ENCODE assay signal across 8 cellular contexts in genomic region chr11:34439521-34440258, GRCh38. TPM values are rescaled to one million over a fixed set of nuclear protein-coding genes. Genes with fewer than 3 reads are reported as not detected.
A peak's percentile ranks its signal among the peaks of the same experiment; 100 is the strongest.
DNase-seq lines count a peak whose midpoint lies in the region; TF ChIP-seq lines count a peak whose summit lies in the region.

No MANE protein-coding gene starts in this region.

- peak overlapping the region; percentile 94 for H3K4me3 Mint-ChIP-seq in endothelial cell (ENCODE audit: unreplicated experiment)
- peak overlapping the region; percentile 96 for H3K4me3 Mint-ChIP-seq in progenitor cell of endocrine pancreas (ENCODE audit: low read depth)

- no peak for TF ChIP-seq CTCF in endothelial cell (IDR thresholded peaks at IDR 0.05; ENCODE audit: unreplicated experiment)
- TF ChIP-seq CTCF in progenitor cell of endocrine pancreas (IDR thresholded peaks at IDR 0.05; ENCODE audit: unreplicated experiment): no peak

- H3K27ac Mint-ChIP-seq in endothelial cell (ENCODE audit: unreplicated experiment) (no peak overlapping the region), progenitor cell of endocrine pancreas (peak overlapping the region; percentile 97)

- peak overlapping the region; percentile 66 for H3K4me3 ChIP-seq in GM08714 (ENCODE audit: low read length)

- peaks cover 12% of the 10 kb centered on the region for H3K4me1 Mint-ChIP-seq in endothelial cell (ENCODE audit: unreplicated experiment)
- peaks cover 13% of the 10 kb centered on the region for H3K4me1 Mint-ChIP-seq in progenitor cell of endocrine pancreas (ENCODE audit: low read depth)

- H3K36me3 Mint-ChIP-seq in endothelial cell (ENCODE audit: low read depth, unreplicated experiment) (peaks cover 8% of the 10 kb centered on the region), progenitor cell of endocrine pancreas (ENCODE audit: insufficient read depth) (peaks cover 9% of the 10 kb centered on the region)

- H3K9me3 Mint-ChIP-seq in endothelial cell (ENCODE audit: unreplicated experiment): no peaks in the 10 kb centered on the region
- H3K9me3 Mint-ChIP-seq in progenitor cell of endocrine pancreas (ENCODE audit: low read depth): no peaks in the 10 kb centered on the region

- H3K27me3 Mint-ChIP-seq in endothelial cell (ENCODE audit: unreplicated experiment): peaks cover 1% of the 10 kb centered on the region
- no peaks in the 10 kb centered on the region for H3K27me3 Mint-ChIP-seq in progenitor cell of endocrine pancreas

- peak; percentile 39 for DNase-seq in OCI-M1 (lab: John Stamatoyannopoulos, UW)
- no peak for DNase-seq in endothelial cell (ENCODE audit: low spot score)
- no peak for DNase-seq in progenitor cell of endocrine pancreas (ENCODE audit: low spot score, unreplicated experiment)
- DNase-seq in hepatic stellate cell (ENCODE audit: low spot score): no peak
- no peak for DNase-seq in ecto neural progenitor cell (ENCODE audit: low spot score)
- no peak for DNase-seq in MV-4-11 (lab: John Stamatoyannopoulos, UW)
- no peak for DNase-seq in COLO829 (ENCODE audit: low spot score)

RNA-seq across cellular contexts. Expression of gene CAT, which starts 1.0 kb away (rescaled TPM):
- total RNA-seq in endothelial cell (ENCODE audit: unreplicated experiment): 30.2 TPM
- 44.1 and 51.8 TPM in 2 replicates for total RNA-seq in progenitor cell of endocrine pancreas
